10 cellular contexts compared by ENCODE assay signal in genomic region chr1:234845097-234845660, GRCh38.
DNase-seq lines count a peak whose midpoint lies in the region; ATAC-seq and TF ChIP-seq lines count a peak whose summit lies in the region.
"Had no signal": no experiment of that assay in that cellular context is flagged by ENCODE, and none has a peak within 500 bp of the region (broad histone marks: within the 10 kb centered on the region; RNA-seq: fewer than 3 reads in every experiment).

No MANE protein-coding gene starts in this region.

- ATAC-seq in IMR-90 (ENCODE audit: low read depth) (no peak), HG02763 (IDR thresholded peaks at IDR 0.05; ENCODE audit: unreplicated experiment) (no peak), GM18870 (IDR thresholded peaks at IDR 0.05; ENCODE audit: unreplicated experiment) (no peak)

- peaks cover 87% of the 10 kb centered on the region for H3K4me1 Mint-ChIP-seq in activated CD4-positive, alpha-beta T cell treated with anti-CD3 and anti-CD28 coated beads, Interleukin-2, amount 10 ng/mL, durations not matched to agents 7 days and 5 days

- no peak overlapping the region for H2AK9ac ChIP-seq in IMR-90 (replicated peaks; ENCODE audit: low read depth, low read length, poor library complexity)

- H4K20me1 ChIP-seq in IMR-90 (ENCODE audit: insufficient read depth, low read length) = no peaks in the 10 kb centered on the region

- H3K56ac ChIP-seq in IMR-90 (ENCODE audit: extremely low read depth, insufficient read depth, low read length) = no peak overlapping the region

- peak overlapping the region; percentile 43 for H3K4me3 Mint-ChIP-seq in activated CD4-positive, alpha-beta T cell treated with anti-CD3 and anti-CD28 coated beads, Interleukin-2, amount 10 ng/mL, durations not matched to agents 7 days and 5 days

- no peak overlapping the region for H3K23ac ChIP-seq in IMR-90 (ENCODE audit: low read depth, low read length)

- TF ChIP-seq CTCF in IMR-90 (conservative IDR thresholded peaks at IDR 0.05; ENCODE audit: low read depth, low read length) (no peak), brain microvascular endothelial cell (IDR thresholded peaks at IDR 0.05; ENCODE audit: low read depth, low read length, missing control alignments) (no peak), vagina (IDR thresholded peaks at IDR 0.05) (no peak)

- H3K36me3 Mint-ChIP-seq in activated CD4-positive, alpha-beta T cell treated with anti-CD3 and anti-CD28 coated beads, Interleukin-2, amount 10 ng/mL, durations not matched to agents 7 days and 5 days (ENCODE audit: low read depth) = no peaks in the 10 kb centered on the region

- no peak for TF ChIP-seq RAD21 in IMR-90 (IDR thresholded peaks at IDR 0.05; ENCODE audit: low read length)

- in situ Hi-C loops in IMR-90 (cut with MboI; ENCODE audit: low sequenced_read_pairs) = no loop called here
- in situ Hi-C loops in brain microvascular endothelial cell (cut with HindIII; ENCODE audit: low pct_ligation_motif_present, low sequenced_read_pairs) = loop anchor here (25.0 kb wide), 1 partner anchor 108 kb away; no protein-coding TSS in a partner anchor

- intact Hi-C loops in IMR-90 (cut with micrococcal nuclease) = no loop called here
- intact Hi-C loops in vagina (cut with DNase I) = no loop called here

- CTCF ChIA-PET in IMR-90 (lab: Yijun Ruan, JAX) = interaction anchor here (1.4 kb wide), 1 partner anchor 10 kb away, joined by 3 read pairs; no protein-coding TSS in a partner anchor
- CTCF ChIA-PET in activated CD4-positive, alpha-beta T cell treated with anti-CD3 and anti-CD28 coated beads, Interleukin-2, amount 10 ng/mL, durations not matched to agents 7 days and 5 days (lab: Charles Lee) = interaction anchor here (0.5 to 1.6 kb wide), 5 partner anchors 9 to 241 kb away, joined by 3 to 5 read pairs (median 3); no protein-coding TSS in a partner anchor

- H3K14ac ChIP-seq in IMR-90 (replicated peaks; ENCODE audit: low read depth, low read length) = peak overlapping the region; percentile 27; the same call in 1 of the 2 replicates

- no peak overlapping the region for H2AFZ ChIP-seq in IMR-90 (replicated peaks; ENCODE audit: low read length, poor library complexity)
- H2AFZ ChIP-seq: parathyroid adenoma had no signal

- H3K9me3 ChIP-seq in IMR-90 (ENCODE audit: control insufficient read depth, insufficient read depth, low read length) (no peaks in the 10 kb centered on the region), vagina (no peaks in the 10 kb centered on the region)

- peak overlapping the region; percentile 26 for H2BK120ac ChIP-seq in IMR-90 (ENCODE audit: low read depth, low read length)

- H4K8ac ChIP-seq in IMR-90 (ENCODE audit: low read depth in 2 of 2, low read length in 2 of 2) = peak overlapping the region in 1 of 2 experiments; percentile 50; a peak in 2 of 4 replicates

- H3K9ac ChIP-seq in IMR-90 (ENCODE audit: low read depth, low read length) = no peak overlapping the region
- H3K9ac ChIP-seq: parathyroid adenoma had no signal

- POLR2A ChIA-PET in IMR-90 (lab: Charles Lee; ENCODE audit: unreplicated experiment) = no interaction called here
- POLR2A ChIA-PET in activated CD4-positive, alpha-beta T cell treated with anti-CD3 and anti-CD28 coated beads, Interleukin-2, amount 10 ng/mL, durations not matched to agents 7 days and 5 days (lab: Charles Lee) = interaction anchor here (0.6 kb wide), 1 partner anchor 346 kb away, joined by 3 read pairs; no protein-coding TSS in a partner anchor

- H3K27ac Mint-ChIP-seq in activated CD4-positive, alpha-beta T cell treated with anti-CD3 and anti-CD28 coated beads, Interleukin-2, amount 10 ng/mL, durations not matched to agents 7 days and 5 days = peak overlapping the region; percentile 78

- no peak overlapping the region for H3K4me3 ChIP-seq in IMR-90 (ENCODE audit: insufficient read depth, low read depth, low read length)
- H3K4me3 ChIP-seq in brain microvascular endothelial cell (ENCODE audit: low read depth, low read length) = no peak overlapping the region
- H3K4me3 ChIP-seq in vagina = no peak overlapping the region

- peak overlapping the region; percentile 21; the same call in 1 of the 2 replicates for H4K91ac ChIP-seq in IMR-90 (ENCODE audit: insufficient read depth, low read depth, low read length)

- peak overlapping the region; percentile 51 for H3K4ac ChIP-seq in IMR-90 (ENCODE audit: low read depth, low read length)

- H3K9me3 Mint-ChIP-seq in activated CD4-positive, alpha-beta T cell treated with anti-CD3 and anti-CD28 coated beads, Interleukin-2, amount 10 ng/mL, durations not matched to agents 7 days and 5 days = no peaks in the 10 kb centered on the region

- H3K27ac ChIP-seq in IMR-90 (ENCODE audit: insufficient read depth, low read length) = peak overlapping the region; percentile 5; the same call in 1 of the 2 replicates
- H3K27ac ChIP-seq in brain microvascular endothelial cell = peak overlapping the region; percentile 72
- no peak overlapping the region for H3K27ac ChIP-seq in vagina
- H3K27ac ChIP-seq: parathyroid adenoma had no signal

- no peak overlapping the region for H4K5ac ChIP-seq in IMR-90 (ENCODE audit: low read depth, low read length)

- peak overlapping the region; percentile 30; the same call in 1 of the 2 replicates for H3K18ac ChIP-seq in IMR-90 (ENCODE audit: low read depth, low read length)

- H3K4me1 ChIP-seq in IMR-90 (ENCODE audit: control insufficient read depth, insufficient read depth, low read length) (peaks cover 12% of the 10 kb centered on the region), vagina (peaks cover 7% of the 10 kb centered on the region)
- H3K4me1 ChIP-seq: parathyroid adenoma had no signal

- H2BK15ac ChIP-seq in IMR-90 (ENCODE audit: low read depth, low read length) = peak overlapping the region; percentile 67; the same call in 2 of the 3 replicates

- peak overlapping the region; percentile 55 for H2BK5ac ChIP-seq in IMR-90 (ENCODE audit: low read depth, low read length, poor library complexity, severe bottlenecking)

- TF ChIP-seq POLR2A in IMR-90 (IDR thresholded peaks at IDR 0.05; ENCODE audit: low read depth, low read length) (no peak), vagina (IDR thresholded peaks at IDR 0.05) (no peak)

- H2AK5ac ChIP-seq in IMR-90 (ENCODE audit: low read depth, low read length) = peak overlapping the region; percentile 37; the same call in 1 of the 2 replicates

- H3K36me3 ChIP-seq in IMR-90 (ENCODE audit: control insufficient read depth, insufficient read depth, low read length) (no peaks in the 10 kb centered on the region), brain microvascular endothelial cell (replicated peaks) (no peaks in the 10 kb centered on the region), vagina (no peaks in the 10 kb centered on the region)

- peak overlapping the region; percentile 10; the same call in 1 of the 2 replicates for H3K4me2 ChIP-seq in IMR-90 (ENCODE audit: low read depth, low read length)

- H3K79me1 ChIP-seq in IMR-90 (ENCODE audit: low read depth in 1 of 2, low read length in 2 of 2) = no peaks in the 10 kb centered on the region

- peak overlapping the region; percentile 38 for H2BK20ac ChIP-seq in IMR-90 (ENCODE audit: low read depth, low read length)

- peaks cover 7% of the 10 kb centered on the region for H3K9me1 ChIP-seq in IMR-90 (ENCODE audit: insufficient read depth, low read length)

- dilution Hi-C loops in IMR-90 (cut with HindIII; ENCODE audit: low sequenced_read_pairs, unreplicated experiment) = loop anchor here (25.0 kb wide), 1 partner anchor 108 kb away; no protein-coding TSS in a partner anchor

- DNase-seq in IMR-90 (no peak), brain microvascular endothelial cell (peak; percentile 38), vagina (ENCODE audit: extremely low spot score in 2 of 2) (no peak), NCI-H2171 (lab: John Stamatoyannopoulos, UW) (no peak)
- peak; percentile 70 for DNase-seq in activated CD4-positive, alpha-beta T cell treated with anti-CD3 and anti-CD28 coated beads, Interleukin-2, amount 10 ng/mL, durations not matched to agents 7 days and 5 days
- DNase-seq in stimulated activated CD4-positive, alpha-beta T cell treated with anti-CD3 and anti-CD28 coated beads, Interleukin-4, amount 100 ng/mL, for 24 hours = peak; percentile 58
- DNase-seq: NCI-H1436 had no signal

- no peaks in the 10 kb centered on the region for H3K27me3 ChIP-seq in IMR-90 (ENCODE audit: control insufficient read depth, insufficient read depth, low read length)
- no peaks in the 10 kb centered on the region for H3K27me3 ChIP-seq in brain microvascular endothelial cell (replicated peaks)
- H3K27me3 ChIP-seq in vagina = no peaks in the 10 kb centered on the region

- H3K27me3 Mint-ChIP-seq in activated CD4-positive, alpha-beta T cell treated with anti-CD3 and anti-CD28 coated beads, Interleukin-2, amount 10 ng/mL, durations not matched to agents 7 days and 5 days = no peaks in the 10 kb centered on the region

- BruUV-seq in IMR-90 (replicated peaks; lab: Mats Ljungman, UMichigan) = no TSS peak

- WGBS in IMR-90 (ENCODE audit: extremely low coverage in 2 of 2, insufficient read length in 1 of 2), 2 experiments = no CpG with 5 or more reads among the region's 5 CpGs

TF ChIP-seq in IMR-90, 13 proteins besides CTCF, POLR2A, EP300 and RAD21:
- TF ChIP-seq BHLHE40 (IDR thresholded peaks at IDR 0.05; ENCODE audit: low read depth, low read length) (no peak), CEBPB (IDR thresholded peaks at IDR 0.05; ENCODE audit: low read depth, low read length) (no peak), CHD1 (IDR thresholded peaks at IDR 0.05; ENCODE audit: low read depth, low read length) (no peak), MXI1 (IDR thresholded peaks at IDR 0.05; ENCODE audit: borderline replicate concordance, low read depth, low read length) (no peak), MAZ (IDR thresholded peaks at IDR 0.05; ENCODE audit: borderline replicate concordance, low read depth, low read length) (no peak), USF2 (IDR thresholded peaks at IDR 0.05; ENCODE audit: low read depth, low read length) (no peak)
TF ChIP-seq in IMR-90: peak in this region for 0.

Comparison
In these comparisons a context has a peak if more than half of its experiments do, and no peak if none do; other contexts are left out.
1. DNase-seq: peak in activated CD4-positive, alpha-beta T cell treated with anti-CD3 and anti-CD28 coated beads, Interleukin-2, amount 10 ng/mL, durations not matched to agents 7 days and 5 days (single experiment), brain microvascular endothelial cell (single experiment) and stimulated activated CD4-positive, alpha-beta T cell treated with anti-CD3 and anti-CD28 coated beads, Interleukin-4, amount 100 ng/mL, for 24 hours (single experiment); none in IMR-90 (single experiment), vagina (0 of 2) and NCI-H2171 (single experiment).